8 cellular contexts compared by ENCODE assay signal in genomic region chr1:222189218-222189617, GRCh38.
"Had no signal": no experiment of that assay in that cellular context is flagged by ENCODE, and none has a peak within 500 bp of the region (broad histone marks: within the 10 kb centered on the region; RNA-seq: fewer than 3 reads in every experiment).

No MANE protein-coding gene starts in this region.

- DNase-seq: GDM1, GF-D8 had no signal

- FAIRE-seq: G401.6, GM12878, GM12891, GM12892, GM18507, GM19239 had no signal

- H3K4me3 ChIP-seq: GM12878 had no signal

- ATAC-seq: GM12878 had no signal
